In genomic region chr4:85092536-85092935, GRCh38 we compare ENCODE assay signal across 25 cellular contexts.
DNase-seq lines count a peak whose midpoint lies in the region; ATAC-seq and TF ChIP-seq lines count a peak whose summit lies in the region.
"Had no signal": no experiment of that assay in that cellular context is flagged by ENCODE, and none has a peak within 500 bp of the region (broad histone marks: within the 10 kb centered on the region; RNA-seq: fewer than 3 reads in every experiment).

No MANE protein-coding gene starts in this region.

- intact Hi-C loops in tibial artery (cut with DNase I; ENCODE audit: low total_unique reads): no loop called here

- H3K36me3 ChIP-seq in tibial artery: no peaks in the 10 kb centered on the region
- H3K36me3 ChIP-seq: adrenal gland, BLaER1, heart left ventricle, lower lobe of right lung, SJSA1, suprapubic skin had no signal

- DNase-seq in DMS53 (lab: John Stamatoyannopoulos, UW) (peak; percentile 49), NCI-H1417 (lab: John Stamatoyannopoulos, UW) (peak; percentile 54 to 92 (median 73)), NCI-H2196 treated with DMSO at 0.1 percent for 48 hours (lab: John Stamatoyannopoulos, UW; ENCODE audit: unreplicated experiment) (peak; percentile 64), SHP77 (lab: John Stamatoyannopoulos, UW) (peak; percentile 59 to 67), tibial artery (no peak), T-cell (no peak), endothelial cell (ENCODE audit: low spot score) (no peak), Kasumi-1 (lab: John Stamatoyannopoulos, UW) (no peak)
- DNase-seq: activated B cell treated with CpG ODN at 0.5 μM for 24 hours; activated CD4-positive, alpha-beta T cell treated with anti-CD3 and anti-CD28 coated beads, Interleukin-2, amount 50 U/mL, for 4 hours; activated naive CD4-positive, alpha-beta T cell treated with Interleukin-2 at 50 U/mL for 16 hours; adrenal gland; body of pancreas; COR-L47; EL; heart left ventricle; lower lobe of right lung; MV-4-11; stimulated activated naive CD4-positive, alpha-beta T cell had no signal

- POLR2A ChIA-PET in T-cell (lab: Charles Lee): no interaction called here

- H3K36me3 Mint-ChIP-seq in T-cell (no peaks in the 10 kb centered on the region), endothelial cell (ENCODE audit: low read depth, unreplicated experiment) (peaks cover 10% of the 10 kb centered on the region)
- H3K36me3 Mint-ChIP-seq: natural killer cell treated with Interleukin-12 subunit alpha and Interleukin-12 subunit beta and Interleukin-15 and Interleukin-18, amount 100 ng/mL, for 72 hours had no signal

- CTCF ChIA-PET in T-cell (lab: Charles Lee): no interaction called here

- H3K27me3 Mint-ChIP-seq in T-cell (peaks cover 0 to 3% of the 10 kb centered on the region in 2 donors), endothelial cell (ENCODE audit: unreplicated experiment) (no peaks in the 10 kb centered on the region)
- H3K27me3 Mint-ChIP-seq: natural killer cell treated with Interleukin-12 subunit alpha and Interleukin-12 subunit beta and Interleukin-15 and Interleukin-18, amount 100 ng/mL, for 72 hours had no signal

- H3K4me3 ChIP-seq in tibial artery: no peak overlapping the region
- H3K4me3 ChIP-seq: adrenal gland, BLaER1, body of pancreas, GM23338, heart left ventricle, lower lobe of right lung, SJSA1, suprapubic skin had no signal

- H3K9me3 Mint-ChIP-seq in T-cell (peaks cover 3 to 9% (median 8%) of the 10 kb centered on the region in 3 donors), endothelial cell (ENCODE audit: unreplicated experiment) (peaks cover 7% of the 10 kb centered on the region)

- no peak overlapping the region for H3K27ac ChIP-seq in tibial artery
- H3K27ac ChIP-seq: adrenal gland, BLaER1, body of pancreas, heart left ventricle, lower lobe of right lung, SJSA1, suprapubic skin had no signal

- H3K27ac Mint-ChIP-seq in T-cell (no peak overlapping the region), endothelial cell (ENCODE audit: unreplicated experiment) (no peak overlapping the region)
- H3K27ac Mint-ChIP-seq: activated B cell treated with CpG ODN at 0.5 μM for 24 hours; GM23338; natural killer cell treated with Interleukin-12 subunit alpha and Interleukin-12 subunit beta and Interleukin-15 and Interleukin-18, amount 100 ng/mL, for 72 hours had no signal

- no peaks in the 10 kb centered on the region for H3K9me3 ChIP-seq in tibial artery
- H3K9me3 ChIP-seq: adrenal gland, SJSA1, suprapubic skin had no signal

- no peak overlapping the region for H3K4me3 Mint-ChIP-seq in T-cell
- no peak overlapping the region for H3K4me3 Mint-ChIP-seq in endothelial cell (ENCODE audit: unreplicated experiment)
- H3K4me3 Mint-ChIP-seq: activated B cell treated with CpG ODN at 0.5 μM for 24 hours; GM23338; natural killer cell treated with Interleukin-12 subunit alpha and Interleukin-12 subunit beta and Interleukin-15 and Interleukin-18, amount 100 ng/mL, for 72 hours had no signal

- TF ChIP-seq CTCF in tibial artery (IDR thresholded peaks at IDR 0.05): no peak
- no peak for TF ChIP-seq CTCF in endothelial cell (IDR thresholded peaks at IDR 0.05; ENCODE audit: unreplicated experiment)

- no peak for ATAC-seq in T-cell (replicated peaks in 1 of 4)
- ATAC-seq: body of pancreas; GM23338; heart left ventricle; lower lobe of right lung; natural killer cell treated with Interleukin-12 subunit alpha and Interleukin-12 subunit beta and Interleukin-15 and Interleukin-18, amount 100 ng/mL, for 72 hours; Panc1 had no signal

- no peaks in the 10 kb centered on the region for H3K4me1 Mint-ChIP-seq in T-cell
- H3K4me1 Mint-ChIP-seq in endothelial cell (ENCODE audit: unreplicated experiment): peaks cover 11% of the 10 kb centered on the region
- H3K4me1 Mint-ChIP-seq: activated B cell treated with CpG ODN at 0.5 μM for 24 hours, GM23338 had no signal

- H3K4me1 ChIP-seq in tibial artery: no peaks in the 10 kb centered on the region
- H3K4me1 ChIP-seq: adrenal gland, BLaER1, body of pancreas, heart left ventricle, lower lobe of right lung, SJSA1, suprapubic skin had no signal

- H3K27me3 ChIP-seq in tibial artery: no peaks in the 10 kb centered on the region
- H3K27me3 ChIP-seq: adrenal gland, BLaER1, body of pancreas, heart left ventricle, SJSA1, suprapubic skin had no signal

Comparison
In these comparisons a context has a peak if more than half of its experiments do, and no peak if none do; other contexts are left out.
1. DNase-seq: peak in DMS53 (single experiment), NCI-H1417 (3 of 3), NCI-H2196 treated with DMSO at 0.1 percent for 48 hours (single experiment) and SHP77 (2 of 2); none in tibial artery (0 of 2), T-cell (0 of 34), endothelial cell (single experiment) and Kasumi-1 (0 of 2).